31 cellular contexts compared by ENCODE assay signal in genomic region chr2:178676046-178676445, GRCh38.
"Had no signal": no experiment of that assay in that cellular context is flagged by ENCODE, and none has a peak within 500 bp of the region (broad histone marks: within the 10 kb centered on the region; RNA-seq: fewer than 3 reads in every experiment).

No MANE protein-coding gene starts in this region.

- ATAC-seq: activated CD4-positive, alpha-beta T cell treated with anti-CD3 and anti-CD28 coated beads for 36 hours; activated CD4-positive, CD25-positive, alpha-beta regulatory T cell treated with anti-CD3 and anti-CD28 coated beads, Interleukin-2, amount 50 U/mL, for 24 hours; activated CD8-positive, alpha-beta memory T cell treated with anti-CD3 and anti-CD28 coated beads, Interleukin-2, amount 10 ng/mL, durations not matched to agents 7 days and 5 days; activated CD8-positive, alpha-beta T cell treated with anti-CD3 and anti-CD28 coated beads, Interleukin-2, amount 10 ng/mL, durations not matched to agents 7 days and 5 days; activated naive CD8-positive, alpha-beta T cell treated with anti-CD3 and anti-CD28 coated beads, Interleukin-2, amount 50 U/mL, for 24 hours; WTC11 had no signal

- H3K4me3 ChIP-seq: ascending aorta had no signal

- H3K4me1 ChIP-seq: ascending aorta had no signal

- FAIRE-seq: bronchial epithelial cell, TTC549 had no signal

- DNase-seq: activated CD4-positive, alpha-beta memory T cell treated with anti-CD3 and anti-CD28 coated beads, Interleukin-2, amount 10 ng/mL, durations not matched to agents 7 days and 5 days; activated CD4-positive, alpha-beta T cell treated with anti-CD3 and anti-CD28 coated beads for 1 hour; activated CD4-positive, alpha-beta T cell treated with anti-CD3 and anti-CD28 coated beads for 36 hours; activated CD4-positive, alpha-beta T cell treated with anti-CD3 and anti-CD28 coated beads for 48 hours; activated CD4-positive, alpha-beta T cell treated with anti-CD3 and anti-CD28 coated beads, Interleukin-2, amount 10 ng/mL, durations not matched to agents 7 days and 5 days; activated CD4-positive, alpha-beta T cell treated with anti-CD3 and anti-CD28 coated beads, Interleukin-2, amount 50 U/mL, for 48 hours; activated CD4-positive, CD25-positive, alpha-beta regulatory T cell; activated CD8-positive, alpha-beta memory T cell treated with anti-CD3 and anti-CD28 coated beads for 24 hours; activated CD8-positive, alpha-beta memory T cell treated with anti-CD3 and anti-CD28 coated beads, Interleukin-2, amount 10 ng/mL, durations not matched to agents 7 days and 5 days; activated CD8-positive, alpha-beta memory T cell treated with anti-CD3 and anti-CD28 coated beads, Interleukin-2, amount 50 U/mL, for 48 hours; activated CD8-positive, alpha-beta T cell treated with anti-CD3 and anti-CD28 coated beads, Interleukin-2, amount 10 ng/mL, durations not matched to agents 7 days and 5 days; activated effector memory CD4-positive, alpha-beta T cell treated with Interleukin-2 at 50 U/mL for 16 hours; activated gamma-delta T cell; activated naive CD4-positive, alpha-beta T cell treated with anti-CD3 and anti-CD28 coated beads, Interleukin-2, amount 10 ng/mL, durations not matched to agents 7 days and 5 days; activated naive CD4-positive, alpha-beta T cell treated with Interleukin-2 at 50 U/mL for 16 hours; activated naive CD8-positive, alpha-beta T cell treated with anti-CD3 and anti-CD28 coated beads, Interleukin-2, amount 10 ng/mL, durations not matched to agents 7 days and 5 days; activated naive CD8-positive, alpha-beta T cell treated with anti-CD3 and anti-CD28 coated beads, Interleukin-2, amount 50 U/mL, for 24 hours; activated T-cell treated with anti-CD3 and anti-CD28 coated beads, Interleukin-2, amount 50 U/mL, for 24 hours; activated T-cell treated with anti-CD3 and anti-CD28 coated beads, Interleukin-2, amount 50 U/mL, for 48 hours; amygdala; anterior cingulate cortex; central memory CD4-positive, alpha-beta T cell; T-helper 1 cell; T-helper 2 cell; T-helper 9 cell; WERI-Rb-1 had no signal

- H3K27me3 ChIP-seq: ascending aorta had no signal

- H3K36me3 ChIP-seq: ascending aorta had no signal

- H3K9me3 ChIP-seq: ascending aorta had no signal

- H3K27ac ChIP-seq: ascending aorta, WERI-Rb-1 had no signal
